Comparison of ENCODE assay signal across 10 cellular contexts in the genomic region with DNA sequence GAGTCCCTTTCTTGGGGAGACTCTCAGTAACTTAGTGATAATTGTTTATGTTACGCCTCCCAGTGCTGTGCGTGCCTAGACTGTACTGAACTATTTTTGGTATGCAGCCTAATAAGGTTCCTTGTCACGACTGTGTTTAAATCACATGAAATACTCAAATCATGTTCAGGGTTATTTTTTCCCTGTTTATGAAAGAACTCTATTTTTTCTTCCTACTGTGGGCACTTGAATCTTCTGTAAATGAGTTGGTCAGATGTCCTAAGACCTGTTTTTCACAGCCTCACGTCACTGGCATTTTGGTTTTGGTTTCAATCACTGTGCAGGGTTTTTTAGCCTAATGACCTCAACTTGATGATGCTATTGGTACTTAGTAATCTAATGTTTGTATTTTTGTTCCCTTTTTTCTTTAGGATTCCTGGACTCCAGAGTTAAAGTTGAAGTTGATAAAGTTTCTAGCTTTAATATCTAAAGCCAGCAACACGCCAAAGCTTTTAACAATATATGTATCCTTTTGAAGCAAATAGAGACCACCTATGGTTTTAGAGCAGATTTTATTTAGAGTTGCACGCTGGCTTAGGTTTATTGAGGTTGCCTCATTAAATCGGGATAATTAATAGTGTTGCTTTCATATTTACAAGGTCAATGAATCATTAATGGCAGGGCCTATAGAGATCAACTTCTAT. TPM values are rescaled to one million over a fixed set of nuclear protein-coding genes. Genes with fewer than 3 reads are reported as not detected.
DNase-seq lines count a peak whose midpoint lies in the region; ATAC-seq and TF ChIP-seq lines count a peak whose summit lies in the region.
"Had no signal": no experiment of that assay in that cellular context is flagged by ENCODE, and none has a peak within 500 bp of the region (broad histone marks: within the 10 kb centered on the region; RNA-seq: fewer than 3 reads in every experiment).

No MANE protein-coding gene starts in this region.

- WGBS in ovary, 3 donors: 20 to 26% (median 23%) methylated on average over 7 of the region's 7 CpGs

- H3K27me3 Mint-ChIP-seq in activated CD4-positive, alpha-beta T cell treated with anti-CD3 and anti-CD28 coated beads for 36 hours: no peaks in the 10 kb centered on the region
- H3K27me3 Mint-ChIP-seq in immature natural killer cell (ENCODE audit: low read depth in 3 of 3): peaks cover 0 to 9% (median 1%) of the 10 kb centered on the region in 3 donors

- H3K27ac Mint-ChIP-seq in activated CD4-positive, alpha-beta T cell treated with anti-CD3 and anti-CD28 coated beads for 36 hours: no peak overlapping the region
- no peak overlapping the region for H3K27ac Mint-ChIP-seq in immature natural killer cell

- intact Hi-C loops in ovary (cut with DNase I): loop anchor here in 2 of 4 donors (10.0 kb wide), 2 partner anchors 52 to 192 kb away; no protein-coding TSS in a partner anchor
- intact Hi-C loops in activated CD4-positive, alpha-beta T cell treated with anti-CD3 and anti-CD28 coated beads for 36 hours (cut with DNase I, micrococcal nuclease): no loop called here

- no peaks in the 10 kb centered on the region for H3K36me3 Mint-ChIP-seq in activated CD4-positive, alpha-beta T cell treated with anti-CD3 and anti-CD28 coated beads for 36 hours (ENCODE audit: low read depth)
- H3K36me3 Mint-ChIP-seq in immature natural killer cell: peaks cover 0 to 3% (median 0%) of the 10 kb centered on the region in 3 donors

- no peaks in the 10 kb centered on the region for H3K9me3 ChIP-seq in ovary
- H3K9me3 ChIP-seq: right lobe of liver had no signal

- H3K9me3 Mint-ChIP-seq in activated CD4-positive, alpha-beta T cell treated with anti-CD3 and anti-CD28 coated beads for 36 hours (ENCODE audit: low read depth): no peaks in the 10 kb centered on the region
- H3K9me3 Mint-ChIP-seq in immature natural killer cell: no peaks in the 10 kb centered on the region

- CTCF ChIA-PET in activated CD4-positive, alpha-beta T cell treated with anti-CD3 and anti-CD28 coated beads for 36 hours (lab: Charles Lee): no interaction called here

- H3K27ac ChIP-seq in ovary: peak overlapping the region; percentile 24 to 66

- no peak overlapping the region for H3K4me3 Mint-ChIP-seq in activated CD4-positive, alpha-beta T cell treated with anti-CD3 and anti-CD28 coated beads for 36 hours
- H3K4me3 Mint-ChIP-seq in immature natural killer cell: no peak overlapping the region

- peaks cover 5% of the 10 kb centered on the region for H3K4me1 ChIP-seq in ovary (ENCODE audit: insufficient read depth)
- H3K4me1 ChIP-seq: right lobe of liver had no signal

- ATAC-seq in GM18502 (IDR thresholded peaks at IDR 0.05; ENCODE audit: poor library complexity, unreplicated experiment) (peak; percentile 67), HG02571 (IDR thresholded peaks at IDR 0.05; ENCODE audit: unreplicated experiment) (peak; percentile 77)
- no peak for ATAC-seq in activated CD4-positive, alpha-beta T cell treated with anti-CD3 and anti-CD28 coated beads for 36 hours
- ATAC-seq: PC-3 had no signal

- POLR2A ChIA-PET in activated CD4-positive, alpha-beta T cell treated with anti-CD3 and anti-CD28 coated beads for 36 hours (lab: Charles Lee): no interaction called here

- DNase-seq in ovary (no peak), NCI-H1930 (lab: John Stamatoyannopoulos, UW) (no peak), immature natural killer cell (no peak)
- DNase-seq in activated CD4-positive, alpha-beta T cell treated with anti-CD3 and anti-CD28 coated beads for 36 hours: no peak
- DNase-seq in stimulated activated CD4-positive, alpha-beta T cell treated with anti-CD3 and anti-CD28 coated beads, Interleukin-2, amount 100 ng/mL, for 24 hours: no peak
- DNase-seq: PC-3, right lobe of liver had no signal

- H3K27me3 ChIP-seq in ovary: no peaks in the 10 kb centered on the region
- H3K27me3 ChIP-seq: right lobe of liver had no signal

- no peaks in the 10 kb centered on the region for H3K36me3 ChIP-seq in ovary
- H3K36me3 ChIP-seq: right lobe of liver had no signal

- TF ChIP-seq EP300 in ovary (IDR thresholded peaks at IDR 0.05): no peak

- no peak for TF ChIP-seq CTCF in WI38 (IDR thresholded peaks at IDR 0.05; ENCODE audit: low read depth, low read length)
- TF ChIP-seq CTCF in ovary (IDR thresholded peaks at IDR 0.05): no peak

- no peak for TF ChIP-seq POLR2A in ovary (IDR thresholded peaks at IDR 0.05)

- H3K4me3 ChIP-seq in WI38 (ENCODE audit: low read depth, low read length) (peak overlapping the region; percentile 8; the same call in 1 of the 2 replicates), ovary (no peak overlapping the region)
- H3K4me3 ChIP-seq: right lobe of liver had no signal

- H3K4me1 Mint-ChIP-seq in activated CD4-positive, alpha-beta T cell treated with anti-CD3 and anti-CD28 coated beads for 36 hours: no peaks in the 10 kb centered on the region
- no peaks in the 10 kb centered on the region for H3K4me1 Mint-ChIP-seq in immature natural killer cell

RNA-seq across cellular contexts. Expression of a gene that starts 24.0 kb away (rescaled TPM):
- 10 to 100 TPM; 24.8 to 33.5 (median 29.9) TPM for total RNA-seq in ovary
- 10 to 100 TPM; 16.7 to 23.9 TPM for polyA plus RNA-seq in ovary
- total RNA-seq in activated CD4-positive, alpha-beta T cell treated with anti-CD3 and anti-CD28 coated beads for 36 hours: 1 to 10 TPM; 2.3 to 2.5 TPM
- polyA plus RNA-seq in immature natural killer cell: 1 to 10 TPM in 1 of 3 donors, under 1 TPM in 1, not detected in 1; 0.94 to 1.1 TPM

Comparison
In these comparisons a context has a peak if more than half of its experiments do, and no peak if none do; other contexts are left out.
1. RNA of a gene that starts 24.0 kb away (total RNA-seq): 24.8 to 33.5 TPM in ovary; 2.3 to 2.5 TPM in activated CD4-positive, alpha-beta T cell treated with anti-CD3 and anti-CD28 coated beads for 36 hours; every median in the first group is over 4 times any median in the second.